Comparison of ENCODE assay signal across 8 cellular contexts in genomic region chr19:45681391-45682015, GRCh38. TPM values are rescaled to one million over a fixed set of nuclear protein-coding genes. Genes with fewer than 3 reads are reported as not detected.
A peak's percentile ranks its signal among the peaks of the same experiment; 100 is the strongest.
DNase-seq lines count a peak whose midpoint lies in the region; ATAC-seq and TF ChIP-seq lines count a peak whose summit lies in the region.

No MANE protein-coding gene starts in this region.

- peak overlapping the region; percentile 97 for H2AFZ ChIP-seq in GM23248
- peak overlapping the region; percentile 90 for H2AFZ ChIP-seq in osteoblast (ENCODE audit: low read length)

- in situ Hi-C loops in GM23248 (cut with MboI): no loop called here

- intact Hi-C loops in testis (cut with DNase I; ENCODE audit: low total_unique reads): no loop called here

- WGBS in GM23248 (ENCODE audit: low coverage in 1 of 2, low lambda C conversion rate in 2 of 2, missing lambda C conversion rate in 2 of 2), 2 experiments: 2 to 3% methylated on average over 45 to 50 of the region's 51 CpGs
- 4 to 6% methylated on average over 12 to 45 of the region's 51 CpGs for WGBS in testis, 2 donors

- H3K4me1 ChIP-seq in GM23248 (ENCODE audit: insufficient read depth) (peaks cover 7% of the 10 kb centered on the region), osteoblast (ENCODE audit: insufficient read depth, low read length) (peaks cover 12% of the 10 kb centered on the region), testis (peaks cover 11% of the 10 kb centered on the region)

- peak overlapping the region in 1 of 2 donors; percentile 63 for H3K27ac Mint-ChIP-seq in activated naive CD4-positive, alpha-beta T cell treated with anti-CD3 and anti-CD28 coated beads, Interleukin-2, amount 50 U/mL, for 72 hours

- H3K36me3 ChIP-seq in GM23248 (ENCODE audit: low read depth): no peaks in the 10 kb centered on the region
- H3K36me3 ChIP-seq in osteoblast (ENCODE audit: insufficient read depth, low read length): peaks cover 14% of the 10 kb centered on the region
- H3K36me3 ChIP-seq in testis (ENCODE audit: low read depth, missing control alignments): no peaks in the 10 kb centered on the region

- H3K27ac ChIP-seq in GM23248 (no peak overlapping the region), osteoblast (ENCODE audit: low read depth, low read length) (no peak overlapping the region), testis (peak overlapping the region in 1 of 2 donors; percentile 34)

- peak; percentile 71 for TF ChIP-seq CTCF in osteoblast (IDR thresholded peaks at IDR 0.05; ENCODE audit: extremely low read depth, low read depth, low read length)
- TF ChIP-seq CTCF in testis (IDR thresholded peaks at IDR 0.05): peak; percentile 87 to 95 (median 92)

- DNase-seq in DMS53 (lab: John Stamatoyannopoulos, UW) (peak; percentile 93), GM23248 (peak; percentile 88), NAMALWA (ENCODE audit: low spot score) (peak; percentile 92), SK-N-DZ (ENCODE audit: low spot score) (peak; percentile 72), glomerular visceral epithelial cell (ENCODE audit: extremely low spot score) (peak; percentile 91), osteoblast (ENCODE audit: insufficient read length, low spot score, missing footprints) (peak; percentile 98), testis (peak; percentile 87)
- DNase-seq in activated naive CD4-positive, alpha-beta T cell treated with anti-CD3 and anti-CD28 coated beads, Interleukin-2, amount 50 U/mL, for 72 hours (ENCODE audit: low spot score in 2 of 2): peak; percentile 92 to 95

- H3K4me2 ChIP-seq in GM23248 (ENCODE audit: unreplicated experiment) (peak overlapping the region; percentile 65), osteoblast (ENCODE audit: insufficient read depth, low read length) (peak overlapping the region; percentile 82)

- peak; percentile 79 to 91 for ATAC-seq in activated naive CD4-positive, alpha-beta T cell treated with anti-CD3 and anti-CD28 coated beads, Interleukin-2, amount 50 U/mL, for 72 hours

- H3K27me3 ChIP-seq in GM23248 (replicated peaks; ENCODE audit: insufficient read depth) (peaks cover 8% of the 10 kb centered on the region), osteoblast (ENCODE audit: insufficient read depth, low read length) (peaks cover 15% of the 10 kb centered on the region), testis (no peaks in the 10 kb centered on the region)

- H3K4me3 ChIP-seq in GM23248 (peak overlapping the region; percentile 71), osteoblast (ENCODE audit: insufficient read depth, low read length) (peak overlapping the region; percentile 66), testis (peak overlapping the region; percentile 11 to 41)

- H3K9me3 Mint-ChIP-seq in activated naive CD4-positive, alpha-beta T cell treated with anti-CD3 and anti-CD28 coated beads, Interleukin-2, amount 50 U/mL, for 72 hours: no peaks in the 10 kb centered on the region

- no peaks in the 10 kb centered on the region for H3K9me2 ChIP-seq in GM23248 (ENCODE audit: insufficient read depth)

- peaks cover 0 to 4% of the 10 kb centered on the region in 2 donors for H3K36me3 Mint-ChIP-seq in activated naive CD4-positive, alpha-beta T cell treated with anti-CD3 and anti-CD28 coated beads, Interleukin-2, amount 50 U/mL, for 72 hours

- H3K79me2 ChIP-seq in GM23248 (ENCODE audit: insufficient read depth) (no peaks in the 10 kb centered on the region), osteoblast (ENCODE audit: insufficient read depth, low read length) (no peaks in the 10 kb centered on the region)

- no peaks in the 10 kb centered on the region for H3K9me3 ChIP-seq in GM23248 (ENCODE audit: low read depth)
- H3K9me3 ChIP-seq in osteoblast (ENCODE audit: low read depth, low read length): no peaks in the 10 kb centered on the region
- no peaks in the 10 kb centered on the region for H3K9me3 ChIP-seq in testis

- TF ChIP-seq POLR2A in testis (IDR thresholded peaks at IDR 0.05): no peak

- H4K20me1 ChIP-seq in GM23248 (ENCODE audit: insufficient read depth) (no peaks in the 10 kb centered on the region), osteoblast (ENCODE audit: insufficient read depth, low read length) (no peaks in the 10 kb centered on the region)

- peaks cover 17% of the 10 kb centered on the region; the same call in 1 of the 2 replicates for H3F3A ChIP-seq in GM23248 (ENCODE audit: insufficient read depth)

- H3K9ac ChIP-seq in GM23248: peak overlapping the region; percentile 65

RNA-seq across cellular contexts. Expression of gene SNRPD2, which starts 10.2 kb away (rescaled TPM):
- total RNA-seq in GM23248 (2014; rRNA removed; shearing (Covaris generic)): 129 and 152 TPM in 2 replicates
- 544 and 545 TPM in 2 replicates for polyA plus RNA-seq in GM23248 (2016; fragmentation: Nextera tagmentation; extraction: Ambion mirVana)
- 612 and 851 TPM in 2 replicates for polyA plus RNA-seq in SK-N-DZ (2014; cell fraction: cytosol; rRNA removed)
- polyA plus RNA-seq in SK-N-DZ (2014; cell fraction: nucleus; rRNA removed): 422 and 469 TPM in 2 replicates
- 100 to 1,000 TPM; 755 to 839 TPM for total RNA-seq in activated naive CD4-positive, alpha-beta T cell treated with anti-CD3 and anti-CD28 coated beads, Interleukin-2, amount 50 U/mL, for 72 hours
- total RNA-seq in osteoblast: 139 and 155 TPM in 2 replicates
- 100 to 1,000 TPM; 111 to 128 TPM for total RNA-seq in testis
- polyA plus RNA-seq in testis (ENCODE audit: insufficient read depth, low read depth, low replicate concordance): 242 TPM

RNA-seq across cellular contexts. Expression of gene QPCTL, which starts 11.0 kb away (rescaled TPM):
- total RNA-seq in GM23248 (2014; rRNA removed; shearing (Covaris generic)): 8.6 and 13.2 TPM in 2 replicates
- polyA plus RNA-seq in GM23248 (2016; fragmentation: Nextera tagmentation; extraction: Ambion mirVana) (7.4 and 7.6 TPM in 2 replicates), testis (ENCODE audit: insufficient read depth, low read depth, low replicate concordance) (3.5 TPM)
- polyA plus RNA-seq in SK-N-DZ (2014; cell fraction: cytosol; rRNA removed): 13.2 and 17.4 TPM in 2 replicates
- polyA plus RNA-seq in SK-N-DZ (2014; cell fraction: nucleus; rRNA removed): 25.7 and 29.0 TPM in 2 replicates
- 10 to 100 TPM; 21.0 to 30.6 TPM for total RNA-seq in activated naive CD4-positive, alpha-beta T cell treated with anti-CD3 and anti-CD28 coated beads, Interleukin-2, amount 50 U/mL, for 72 hours
- total RNA-seq in osteoblast (15.6 and 16.5 TPM in 2 replicates), testis (1 to 10 TPM; 5.3 to 6.9 TPM)

RNA-seq across cellular contexts. Expression of gene GIPR, which starts 13.5 kb away (rescaled TPM):
- total RNA-seq in GM23248 (2014; rRNA removed; shearing (Covaris generic)): not detected in 2 replicates
- not detected in 2 replicates for polyA plus RNA-seq in GM23248 (2016; fragmentation: Nextera tagmentation; extraction: Ambion mirVana)
- 0.53 and 2.0 TPM in 2 replicates for polyA plus RNA-seq in SK-N-DZ (2014; cell fraction: cytosol; rRNA removed)
- 4.6 and 14.6 TPM in 2 replicates for polyA plus RNA-seq in SK-N-DZ (2014; cell fraction: nucleus; rRNA removed)
- 10 to 100 TPM in 1 of 2 donors, 1 to 10 TPM in 1; 7.0 to 15.7 TPM for total RNA-seq in activated naive CD4-positive, alpha-beta T cell treated with anti-CD3 and anti-CD28 coated beads, Interleukin-2, amount 50 U/mL, for 72 hours
- under 0.01 and 0.88 TPM in 2 replicates for total RNA-seq in osteoblast
- total RNA-seq in testis: under 1 TPM; 0.16 to 0.74 TPM
- 0.50 TPM for polyA plus RNA-seq in testis (ENCODE audit: insufficient read depth, low read depth, low replicate concordance)

RNA-seq across cellular contexts. Expression of gene EML2, which starts 42.3 kb away (rescaled TPM):
- 24.4 and 27.5 TPM in 2 replicates for total RNA-seq in GM23248 (2014; rRNA removed; shearing (Covaris generic))
- 6.6 and 8.3 TPM in 2 replicates for polyA plus RNA-seq in GM23248 (2016; fragmentation: Nextera tagmentation; extraction: Ambion mirVana)
- polyA plus RNA-seq in SK-N-DZ (2014; cell fraction: cytosol; rRNA removed): 13.8 and 15.8 TPM in 2 replicates
- polyA plus RNA-seq in SK-N-DZ (2014; cell fraction: nucleus; rRNA removed): 74.0 and 82.6 TPM in 2 replicates
- total RNA-seq in activated naive CD4-positive, alpha-beta T cell treated with anti-CD3 and anti-CD28 coated beads, Interleukin-2, amount 50 U/mL, for 72 hours: 100 to 1,000 TPM; 142 to 161 TPM
- 10.1 and 11.8 TPM in 2 replicates for total RNA-seq in osteoblast
- 10 to 100 TPM; 36.3 to 48.4 TPM for total RNA-seq in testis
- 28.5 TPM for polyA plus RNA-seq in testis (ENCODE audit: insufficient read depth, low read depth, low replicate concordance)

RNA-seq across cellular contexts. Expression of gene FBXO46, which starts 49.2 kb away (rescaled TPM):
- total RNA-seq in GM23248 (2014; rRNA removed; shearing (Covaris generic)): 6.3 and 9.1 TPM in 2 replicates
- 3.1 and 3.3 TPM in 2 replicates for polyA plus RNA-seq in GM23248 (2016; fragmentation: Nextera tagmentation; extraction: Ambion mirVana)
- 19.3 and 21.5 TPM in 2 replicates for polyA plus RNA-seq in SK-N-DZ (2014; cell fraction: cytosol; rRNA removed)
- 14.3 and 17.0 TPM in 2 replicates for polyA plus RNA-seq in SK-N-DZ (2014; cell fraction: nucleus; rRNA removed)
- total RNA-seq in activated naive CD4-positive, alpha-beta T cell treated with anti-CD3 and anti-CD28 coated beads, Interleukin-2, amount 50 U/mL, for 72 hours: 10 to 100 TPM; 40.1 to 47.9 TPM
- 8.0 and 9.0 TPM in 2 replicates for total RNA-seq in osteoblast
- 10 to 100 TPM; 22.4 to 24.2 TPM for total RNA-seq in testis
- polyA plus RNA-seq in testis (ENCODE audit: insufficient read depth, low read depth, low replicate concordance): 20.1 TPM
